20 cellular contexts compared by ENCODE assay signal in the genomic region with DNA sequence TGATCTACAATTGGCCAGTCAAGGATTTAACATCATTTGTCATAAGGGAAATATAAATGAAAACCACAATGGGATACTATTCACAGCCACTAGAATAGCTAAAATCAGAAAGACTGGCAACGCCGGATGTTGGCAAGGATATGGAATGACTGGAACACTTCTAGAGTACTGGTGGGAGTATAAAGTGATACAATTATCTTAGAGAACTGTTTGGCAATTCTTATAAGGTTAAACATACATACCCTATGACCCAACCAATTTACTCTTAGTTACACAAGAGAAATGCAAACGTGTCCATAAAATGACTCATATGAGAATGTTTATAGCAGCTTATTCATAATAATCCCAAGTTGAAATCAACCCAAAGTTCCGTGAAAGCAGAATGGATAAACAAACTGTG. TPM values are rescaled to one million over a fixed set of nuclear protein-coding genes. Genes with fewer than 3 reads are reported as not detected.
DNase-seq lines count a peak whose midpoint lies in the region; ATAC-seq and TF ChIP-seq lines count a peak whose summit lies in the region.
"Had no signal": no experiment of that assay in that cellular context is flagged by ENCODE, and none has a peak within 500 bp of the region (broad histone marks: within the 10 kb centered on the region; RNA-seq: fewer than 3 reads in every experiment).

No MANE protein-coding gene starts in this region.

- no peaks in the 10 kb centered on the region for H3K36me3 ChIP-seq in upper lobe of right lung

- intact Hi-C loops in left colon (cut with DNase I, micrococcal nuclease), result no loop called here
- intact Hi-C loops in upper lobe of right lung (cut with DNase I), result no loop called here

- DNase-seq in Daoy (ENCODE audit: low read depth), result peak; percentile 21
- DNase-seq in NCI-H460 (ENCODE audit: extremely low read depth, low read depth), result peak; percentile 50
- DNase-seq in choroid plexus epithelial cell (ENCODE audit: low read depth), result peak; percentile 3
- peak in 1 of 2 donors; percentile 8 for DNase-seq in left colon
- no peak for DNase-seq in retina
- no peak for DNase-seq in stimulated activated CD4-positive, alpha-beta T cell treated with anti-CD3 and anti-CD28 coated beads, Interleukin-15, amount 100 ng/mL, for 24 hours
- DNase-seq in GM13976 (ENCODE audit: low spot score), result no peak
- no peak for DNase-seq in upper lobe of right lung
- DNase-seq: CD8-positive, alpha-beta T cell; DMS79 treated with DMSO at 0.1 percent for 48 hours; GDM1; KBM-7; NCI-H1092 treated with DMSO at 0.1 percent for 48 hours; NCI-H1694; NCI-H345; NCI-H526 treated with DMSO at 0.1 percent for 48 hours; RPMI8226 had no signal

- H3K9me3 ChIP-seq in upper lobe of right lung, result no peaks in the 10 kb centered on the region

- TF ChIP-seq CTCF in choroid plexus epithelial cell (conservative IDR thresholded peaks at IDR 0.05; ENCODE audit: low read depth, low read length) (no peak), GM13976 (IDR thresholded peaks at IDR 0.05; ENCODE audit: borderline replicate concordance, control extremely low read depth, extremely low read depth, insufficient read depth, missing control alignments) (no peak), upper lobe of right lung (IDR thresholded peaks at IDR 0.05) (no peak)

- H3K4me3 ChIP-seq in choroid plexus epithelial cell (ENCODE audit: low read depth, low read length) (no peak overlapping the region), upper lobe of right lung (no peak overlapping the region)
- H3K4me3 ChIP-seq: GM12878, GM23338 had no signal

- no peak overlapping the region for H3K27ac ChIP-seq in upper lobe of right lung

- peak; percentile 99 for ATAC-seq in left colon
- ATAC-seq in upper lobe of right lung, result no peak
- ATAC-seq: CD8-positive, alpha-beta T cell; GM12878; GM23338 had no signal

- H3K27me3 ChIP-seq in upper lobe of right lung, result no peaks in the 10 kb centered on the region

- H3K4me1 ChIP-seq in upper lobe of right lung, result no peaks in the 10 kb centered on the region

- in situ Hi-C loops in GM13976 (cut with MboI; ENCODE audit: low sequenced_read_pairs, unreplicated experiment), result no loop called here

RNA-seq across cellular contexts. Expression of gene MAPK4, which starts 35.0 kb away (rescaled TPM):
- total RNA-seq in Daoy (2014; rRNA removed; shearing (Covaris generic)), result 0.17 TPM in 1 of 2 replicates, not detected in the other
- 1.8 and 2.5 TPM in 2 replicates for total RNA-seq in NCI-H460 (2014; rRNA removed; shearing (Covaris generic))
- 0.08 and 0.15 TPM in 2 replicates for polyA plus RNA-seq in NCI-H460 (2014; cell fraction: nucleus; rRNA removed)
- 1 to 10 TPM in 1 of 2 donors, under 1 TPM in 1; 0.12 to 1.6 TPM for total RNA-seq in left colon
- 7.0 TPM for total RNA-seq in upper lobe of right lung
- total RNA-seq: CD8-positive, alpha-beta T cell had no signal
- polyA plus RNA-seq: BJ had no signal

Comparison
In these comparisons a context has a peak if more than half of its experiments do, and no peak if none do; other contexts are left out.
1. DNase-seq: peak in Daoy (single experiment), NCI-H460 (single experiment) and choroid plexus epithelial cell (single experiment); none in retina (single experiment), stimulated activated CD4-positive, alpha-beta T cell treated with anti-CD3 and anti-CD28 coated beads, Interleukin-15, amount 100 ng/mL, for 24 hours (single experiment), GM13976 (single experiment) and upper lobe of right lung (single experiment).